Comparison of ENCODE assay signal across 8 cellular contexts in the genomic region with DNA sequence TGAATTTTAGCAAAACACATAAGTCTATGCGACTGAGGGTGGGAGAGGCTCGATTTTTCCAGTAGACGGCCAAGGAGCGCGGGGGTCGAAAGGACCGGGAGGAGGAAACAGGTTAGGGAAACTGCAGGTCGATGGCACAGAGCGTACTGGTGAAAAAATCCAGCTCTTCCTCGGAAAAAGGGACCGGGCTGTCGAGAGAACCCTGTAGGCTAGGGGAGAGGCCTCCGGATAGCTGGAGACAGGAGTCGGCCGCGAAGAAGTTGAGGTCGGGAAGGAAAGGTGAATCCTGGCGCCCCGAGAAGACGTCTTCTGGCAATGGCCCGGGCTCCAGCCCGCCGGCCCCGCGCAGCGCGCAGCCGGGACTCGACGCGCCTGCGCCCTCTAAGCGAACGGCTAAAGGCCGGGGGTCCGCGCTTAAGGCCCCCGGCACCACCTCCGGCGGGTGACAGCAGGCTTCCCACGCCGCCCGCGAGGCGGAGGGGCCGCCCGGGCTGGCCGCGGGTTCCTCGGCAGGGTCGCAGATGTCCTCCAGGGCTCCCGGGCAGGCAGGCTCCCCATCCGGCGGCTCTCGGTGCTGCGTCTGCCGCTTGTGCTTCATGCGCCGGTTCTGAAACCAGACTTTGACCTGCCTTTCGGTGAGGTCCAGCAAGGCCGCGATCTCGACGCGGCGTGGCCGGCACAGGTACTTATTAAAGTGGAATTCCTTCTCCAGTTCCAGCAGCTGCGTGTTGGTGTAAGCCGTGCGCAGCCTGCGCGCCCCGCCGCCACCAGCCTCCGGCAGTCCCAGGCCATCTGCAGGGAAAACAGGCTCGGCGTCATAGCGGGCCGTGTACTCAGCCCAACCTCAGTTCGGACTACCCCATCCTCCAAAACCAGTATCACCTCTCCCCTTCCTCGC. TPM values are rescaled to one million over a fixed set of nuclear protein-coding genes. Genes with fewer than 3 reads are reported as not detected.
DNase-seq lines count a peak whose midpoint lies in the region; ATAC-seq, FAIRE-seq and TF ChIP-seq lines count a peak whose summit lies in the region.

No MANE protein-coding gene starts in this region.

- peak overlapping the region; percentile 76 for H3K4me2 ChIP-seq in A549

- no peak for FAIRE-seq in A549 (lab: Jason Lieb, UNC)

- peak; percentile 75 to 79 for DNase-seq in A549 (ENCODE audit: low read depth in 1 of 2, low spot score in 1 of 2)
- DNase-seq in NAMALWA (ENCODE audit: low spot score), result peak; percentile 12
- DNase-seq in activated T-cell treated with anti-CD3 and anti-CD28 coated beads for 1 hour (ENCODE audit: low read depth), result peak; percentile 43
- DNase-seq in naive thymus-derived CD4-positive, alpha-beta T cell, result peak in 8 of 9 donors; percentile 51 to 71 (median 60)
- DNase-seq in upper lobe of left lung, result peak in 1 of 2 donors; percentile 90

- ATAC-seq in A549 (peak; percentile 89 to 92), GM19025 (IDR thresholded peaks at IDR 0.05; ENCODE audit: low read depth, unreplicated experiment) (peak; percentile 62), esophagus mucosa (peak; percentile 67), upper lobe of left lung (ENCODE audit: low FRiP score in 2 of 2) (peak; percentile 5 to 27), GM18519 (IDR thresholded peaks at IDR 0.05; ENCODE audit: low FRiP score, unreplicated experiment) (no peak)
- ATAC-seq in naive thymus-derived CD4-positive, alpha-beta T cell, result peak; percentile 67

- peaks cover 0 to 5% (median 0%) of the 10 kb centered on the region in 3 experiments for H3K36me3 ChIP-seq in naive thymus-derived CD4-positive, alpha-beta T cell (ENCODE audit: control insufficient read depth in 2 of 3, insufficient read depth in 3 of 3, low read length in 3 of 3)
- no peaks in the 10 kb centered on the region for H3K36me3 ChIP-seq in upper lobe of left lung

- TF ChIP-seq EP300 in A549 (IDR thresholded peaks at IDR 0.05), result no peak
- no peak for TF ChIP-seq EP300 in upper lobe of left lung (IDR thresholded peaks at IDR 0.05)

- H3K27me3 Mint-ChIP-seq in naive thymus-derived CD4-positive, alpha-beta T cell, result peaks cover 0 to 23% (median 10%) of the 10 kb centered on the region in 5 donors

- no peaks in the 10 kb centered on the region for H3K9me3 ChIP-seq in A549
- H3K9me3 ChIP-seq in naive thymus-derived CD4-positive, alpha-beta T cell (ENCODE audit: control insufficient read depth in 2 of 3, low read length in 3 of 3), result no peaks in the 10 kb centered on the region
- no peaks in the 10 kb centered on the region for H3K9me3 ChIP-seq in upper lobe of left lung

- H3K4me3 ChIP-seq in A549 (peak overlapping the region; percentile 44), upper lobe of left lung (peak overlapping the region; percentile 42 to 60 (median 51))
- peak overlapping the region; percentile 80 for H3K4me3 ChIP-seq in naive thymus-derived CD4-positive, alpha-beta T cell (ENCODE audit: low read length)

- peak; percentile 43 for TF ChIP-seq POLR2A in A549 (IDR thresholded peaks at IDR 0.05; ENCODE audit: low read length)
- TF ChIP-seq POLR2A in upper lobe of left lung (IDR thresholded peaks at IDR 0.05), result peak in 1 of 4 donors; percentile 17

- WGBS in A549 (ENCODE audit: missing lambda C conversion rate), result 38% methylated on average over 74 of the region's 81 CpGs
- WGBS in upper lobe of left lung, 2 donors, result 4 to 5% methylated on average over 34 to 76 of the region's 81 CpGs

- POLR2A ChIA-PET in A549 (lab: Yijun Ruan, JAX), result interaction anchor here (2.1 kb wide), 1 partner anchor 12 kb away, joined by 10 read pairs; no protein-coding TSS in a partner anchor
- POLR2A ChIA-PET in naive thymus-derived CD4-positive, alpha-beta T cell (lab: Charles Lee), result interaction anchor here (0.9 to 3.2 kb wide), 8 partner anchors 8 to 191 kb away, joined by 3 to 20 read pairs (median 4); no protein-coding TSS in a partner anchor

- H3K27ac ChIP-seq in A549, result peak overlapping the region; percentile 70 to 89
- H3K27ac ChIP-seq in naive thymus-derived CD4-positive, alpha-beta T cell (ENCODE audit: low read depth, low read length), result peak overlapping the region; percentile 90
- peak overlapping the region; percentile 81 to 90 (median 88) for H3K27ac ChIP-seq in upper lobe of left lung

- H3K4me1 Mint-ChIP-seq in naive thymus-derived CD4-positive, alpha-beta T cell, result peaks cover 20 to 71% (median 56%) of the 10 kb centered on the region in 7 donors

- H3K27me3 ChIP-seq in naive thymus-derived CD4-positive, alpha-beta T cell (ENCODE audit: control insufficient read depth in 2 of 2, insufficient read depth in 2 of 2, low read length in 2 of 2), result no peaks in the 10 kb centered on the region
- H3K27me3 ChIP-seq in upper lobe of left lung, result peaks cover 0 to 41% (median 22%) of the 10 kb centered on the region in 4 donors

- H3K27ac Mint-ChIP-seq in naive thymus-derived CD4-positive, alpha-beta T cell, result peak overlapping the region; percentile 95 to 100 (median 99)

- intact Hi-C loops in naive thymus-derived CD4-positive, alpha-beta T cell (cut with micrococcal nuclease), result loop anchor here (1.0 to 10.0 kb wide), 9 partner anchors 30 to 352 kb away; partner anchors contain the start of genes ATP5MC1 (in 1 of the 2) and HOXB4 (in 1 of the 2)

- no peaks in the 10 kb centered on the region for H3K9me3 Mint-ChIP-seq in naive thymus-derived CD4-positive, alpha-beta T cell

- CTCF ChIA-PET in A549 (lab: Yijun Ruan, JAX), result interaction anchor here (0.8 to 1.6 kb wide), 2 partner anchors 51 to 193 kb away, joined by 3 read pairs; no protein-coding TSS in a partner anchor
- CTCF ChIA-PET in naive thymus-derived CD4-positive, alpha-beta T cell (lab: Charles Lee), result no interaction called here

- TF ChIP-seq CTCF in A549 (IDR thresholded peaks at IDR 0.05) (no peak), upper lobe of left lung (IDR thresholded peaks at IDR 0.05) (peak in 2 of 6 experiments; percentile 5 to 31)

- H3K4me1 ChIP-seq in A549 (peaks cover 15% of the 10 kb centered on the region; the same call in 2 of the 3 replicates), upper lobe of left lung (peaks cover 12 to 29% (median 18%) of the 10 kb centered on the region in 4 donors)
- H3K4me1 ChIP-seq in naive thymus-derived CD4-positive, alpha-beta T cell (ENCODE audit: control insufficient read depth in 2 of 2, insufficient read depth in 2 of 2, low read length in 2 of 2), result peaks cover 0 to 31% of the 10 kb centered on the region in 2 donors

- peak overlapping the region; percentile 94 to 100 (median 98) for H3K4me3 Mint-ChIP-seq in naive thymus-derived CD4-positive, alpha-beta T cell

- no peak for TF ChIP-seq RAD21 in A549 (conservative IDR thresholded peaks at IDR 0.05 in 1 of 2, IDR thresholded peaks at IDR 0.05 in 1 of 2)

- peaks cover 0 to 24% (median 8%) of the 10 kb centered on the region in 5 donors for H3K36me3 Mint-ChIP-seq in naive thymus-derived CD4-positive, alpha-beta T cell

RNA-seq across cellular contexts. Expression of gene HOXB2, which starts 1.7 kb away (rescaled TPM):
- polyA plus RNA-seq in A549 (2011; rRNA removed) (2.6 and 2.7 TPM in 2 replicates), A549 (2017; fragmentation: RNase III; extraction: RNeasy Plus Mini Kit Qiagen cat#74134 plus additional on column Dnase treatment) (0.58 to 0.65 TPM (median 0.60 TPM) in 3 replicates)
- 1.8 and 2.7 TPM in 2 replicates for polyA plus RNA-seq in A549 (2012; cell fraction: cytosol; rRNA removed)
- polyA plus RNA-seq in A549 (2012; cell fraction: nucleus; rRNA removed), result 3.6 and 3.7 TPM in 2 replicates
- 0.79 and 0.92 TPM in 2 replicates for polyA minus RNA-seq in A549 (2011; rRNA and poly(A)+ RNA removed)
- total RNA-seq in esophagus mucosa (14.1 TPM), upper lobe of left lung (10 to 100 TPM in 2 of 6 donors, 1 to 10 TPM in 4; 1.4 to 16.1 (median 7.4) TPM)
- total RNA-seq in naive thymus-derived CD4-positive, alpha-beta T cell, result 10 to 100 TPM in 4 of 5 experiments, 1 to 10 TPM in 1; 3.4 to 46.9 (median 34.2) TPM
- polyA plus RNA-seq in naive thymus-derived CD4-positive, alpha-beta T cell, result 10 to 100 TPM in 1 of 2 donors, 1 to 10 TPM in 1; 9.7 to 23.1 TPM

RNA-seq across cellular contexts. Expression of gene HOXB1, which starts 12.4 kb away (rescaled TPM):
- not detected in 2 replicates for polyA plus RNA-seq in A549 (2011; rRNA removed)
- not detected in 2 replicates for polyA plus RNA-seq in A549 (2012; cell fraction: cytosol; rRNA removed)
- 0.06 TPM in 1 of 2 replicates, not detected in the other for polyA plus RNA-seq in A549 (2012; cell fraction: nucleus; rRNA removed)
- not detected in 3 replicates for polyA plus RNA-seq in A549 (2017; fragmentation: RNase III; extraction: RNeasy Plus Mini Kit Qiagen cat#74134 plus additional on column Dnase treatment)
- not detected in 2 replicates for polyA minus RNA-seq in A549 (2011; rRNA and poly(A)+ RNA removed)
- 0.24 TPM for total RNA-seq in esophagus mucosa
- total RNA-seq in naive thymus-derived CD4-positive, alpha-beta T cell, result not detected
- polyA plus RNA-seq in naive thymus-derived CD4-positive, alpha-beta T cell, result not detected
- not detected for total RNA-seq in upper lobe of left lung

RNA-seq across cellular contexts. Expression of gene HOXB4, which starts 34.9 kb away (rescaled TPM):
- polyA plus RNA-seq in A549 (2011; rRNA removed) (0.74 and 0.75 TPM in 2 replicates), A549 (2017; fragmentation: RNase III; extraction: RNeasy Plus Mini Kit Qiagen cat#74134 plus additional on column Dnase treatment) (0.24 to 0.37 TPM (median 0.30 TPM) in 3 replicates)
- polyA plus RNA-seq in A549 (2012; cell fraction: cytosol; rRNA removed), result 0.25 and 0.29 TPM in 2 replicates
- 1.6 TPM in 2 replicates for polyA plus RNA-seq in A549 (2012; cell fraction: nucleus; rRNA removed)
- 0.44 and 0.99 TPM in 2 replicates for polyA minus RNA-seq in A549 (2011; rRNA and poly(A)+ RNA removed)
- total RNA-seq in esophagus mucosa (2.4 TPM), upper lobe of left lung (1 to 10 TPM in 4 of 6 donors, under 1 TPM in 2; 0.61 to 5.6 (median 2.0) TPM)
- total RNA-seq in naive thymus-derived CD4-positive, alpha-beta T cell, result 1 to 10 TPM in 4 of 5 experiments, under 1 TPM in 1; 0.34 to 7.9 (median 2.4) TPM
- not detected for polyA plus RNA-seq in naive thymus-derived CD4-positive, alpha-beta T cell

RNA-seq across cellular contexts. Expression of gene HOXB3, which starts 46.8 kb away (rescaled TPM):
- polyA plus RNA-seq in A549 (2011; rRNA removed) (11.6 and 17.0 TPM in 2 replicates), A549 (2017; fragmentation: RNase III; extraction: RNeasy Plus Mini Kit Qiagen cat#74134 plus additional on column Dnase treatment) (7.0 to 10.2 TPM (median 8.6 TPM) in 3 replicates)
- polyA plus RNA-seq in A549 (2012; cell fraction: cytosol; rRNA removed), result 9.3 and 12.8 TPM in 2 replicates
- polyA plus RNA-seq in A549 (2012; cell fraction: nucleus; rRNA removed), result 38.5 and 48.1 TPM in 2 replicates
- polyA minus RNA-seq in A549 (2011; rRNA and poly(A)+ RNA removed), result 4.0 and 5.5 TPM in 2 replicates
- total RNA-seq in esophagus mucosa (6.0 TPM), upper lobe of left lung (10 to 100 TPM in 2 of 6 donors, 1 to 10 TPM in 4; 2.9 to 12.6 (median 7.9) TPM)
- total RNA-seq in naive thymus-derived CD4-positive, alpha-beta T cell, result 10 to 100 TPM in 1 of 5 experiments, 1 to 10 TPM in 3, under 1 TPM in 1; 0.48 to 14.6 (median 7.1) TPM
- polyA plus RNA-seq in naive thymus-derived CD4-positive, alpha-beta T cell, result under 1 TPM in 1 of 2 donors, not detected in 1; 0.11 TPM

RNA-seq across cellular contexts. Expression of gene HOXB5, which starts 50.4 kb away (rescaled TPM):
- 2.5 and 2.7 TPM in 2 replicates for polyA plus RNA-seq in A549 (2011; rRNA removed)
- 1.9 and 2.5 TPM in 2 replicates for polyA plus RNA-seq in A549 (2012; cell fraction: cytosol; rRNA removed)
- polyA plus RNA-seq in A549 (2012; cell fraction: nucleus; rRNA removed), result 21.9 and 24.5 TPM in 2 replicates
- 2.1 to 3.0 TPM (median 2.4 TPM) in 3 replicates for polyA plus RNA-seq in A549 (2017; fragmentation: RNase III; extraction: RNeasy Plus Mini Kit Qiagen cat#74134 plus additional on column Dnase treatment)
- 0.39 and 0.74 TPM in 2 replicates for polyA minus RNA-seq in A549 (2011; rRNA and poly(A)+ RNA removed)
- 0.16 TPM for total RNA-seq in esophagus mucosa
- not detected for total RNA-seq in naive thymus-derived CD4-positive, alpha-beta T cell
- polyA plus RNA-seq in naive thymus-derived CD4-positive, alpha-beta T cell, result not detected
- 1 to 10 TPM in 4 of 6 donors, under 1 TPM in 2; 0.39 to 5.0 (median 1.5) TPM for total RNA-seq in upper lobe of left lung
